In genomic region chr1:149916927-149917310, GRCh38 we compare ENCODE assay signal across 8 cellular contexts. TPM values are rescaled to one million over a fixed set of nuclear protein-coding genes. Genes with fewer than 3 reads are reported as not detected.
DNase-seq lines count a peak whose midpoint lies in the region; ATAC-seq and TF ChIP-seq lines count a peak whose summit lies in the region.

No MANE protein-coding gene starts in this region.

- H3K9me3 ChIP-seq in skeletal muscle satellite cell (replicated peaks; ENCODE audit: low read length), result no peaks in the 10 kb centered on the region

- H3K36me3 ChIP-seq in skeletal muscle satellite cell (ENCODE audit: insufficient read depth, low read length), result no peaks in the 10 kb centered on the region

- H3K27me3 ChIP-seq in skeletal muscle satellite cell (ENCODE audit: control insufficient read depth, insufficient read depth, low read length), result peaks cover 5% of the 10 kb centered on the region

- no peak for DNase-seq in foreskin fibroblast

- peak overlapping the region; percentile 69 for H3K4me3 ChIP-seq in GM12875 (ENCODE audit: low read depth, low read length)
- H3K4me3 ChIP-seq in WI38 (ENCODE audit: low read depth, low read length), result peak overlapping the region; percentile 71
- H3K4me3 ChIP-seq in foreskin fibroblast (ENCODE audit: low read depth in 1 of 2, low read length in 2 of 2), result peak overlapping the region; percentile 67 to 89
- H3K4me3 ChIP-seq in skeletal muscle satellite cell (ENCODE audit: low read length), result peak overlapping the region; percentile 76

- TF ChIP-seq CTCF in GM12875 (IDR thresholded peaks at IDR 0.05; ENCODE audit: borderline replicate concordance, insufficient read depth, low read depth, low read length) (no peak), WI38 (IDR thresholded peaks at IDR 0.05; ENCODE audit: low read depth, low read length) (no peak), foreskin fibroblast (IDR thresholded peaks at IDR 0.05; ENCODE audit: low read depth, low read length) (no peak)

- peaks cover 4% of the 10 kb centered on the region for H3K4me1 ChIP-seq in skeletal muscle satellite cell (ENCODE audit: control insufficient read depth, insufficient read depth, low read length)

- peak overlapping the region; percentile 73 for H3K9ac ChIP-seq in skeletal muscle satellite cell (ENCODE audit: low read depth, low read length)

- ATAC-seq in GM21825 (IDR thresholded peaks at IDR 0.05; ENCODE audit: unreplicated experiment) (no peak), HG03135 (IDR thresholded peaks at IDR 0.05; ENCODE audit: unreplicated experiment) (no peak), HG02642 (IDR thresholded peaks at IDR 0.05; ENCODE audit: poor library complexity, unreplicated experiment) (no peak), HG03025 (IDR thresholded peaks at IDR 0.05; ENCODE audit: low FRiP score, unreplicated experiment) (no peak)

- H3K4me2 ChIP-seq in skeletal muscle satellite cell (ENCODE audit: low read length), result peak overlapping the region; percentile 82

RNA-seq across cellular contexts. Expression of gene SV2A, which starts 0.7 kb away (rescaled TPM):
- 2.0 and 6.1 TPM in 2 replicates for total RNA-seq in skeletal muscle satellite cell (2012; rRNA removed)

RNA-seq across cellular contexts. Expression of gene SF3B4, which starts 10.7 kb away (rescaled TPM):
- total RNA-seq in skeletal muscle satellite cell (2012; rRNA removed), result 12.7 and 15.7 TPM in 2 replicates

RNA-seq across cellular contexts. Expression of gene BOLA1, which starts 17.6 kb away (rescaled TPM):
- total RNA-seq in skeletal muscle satellite cell (2012; rRNA removed), result 11.4 and 11.7 TPM in 2 replicates

RNA-seq across cellular contexts. Expression of gene MTMR11, which starts 19.8 kb away (rescaled TPM):
- total RNA-seq in skeletal muscle satellite cell (2012; rRNA removed), result 3.3 and 5.2 TPM in 2 replicates
